ENCODE assay signal across 8 cellular contexts in genomic region chr1:45304311-45305081, GRCh38. TPM values are rescaled to one million over a fixed set of nuclear protein-coding genes. Genes with fewer than 3 reads are reported as not detected.
DNase-seq lines count a peak whose midpoint lies in the region; ATAC-seq and TF ChIP-seq lines count a peak whose summit lies in the region.

No MANE protein-coding gene starts in this region.

- CTCF ChIA-PET in BJ (lab: Yijun Ruan, JAX) (interaction anchor here (1.0 to 13.5 kb wide), 8 partner anchors 13 to 397 kb away, joined by 3 to 181 read pairs (median 5); no protein-coding TSS in a partner anchor), HEK293T (lab: Yijun Ruan, JAX) (interaction anchor here (1.2 to 7.9 kb wide), 2 partner anchors 35 to 289 kb away, joined by 3 to 139 read pairs; partner anchors contain the start of genes HECTD3 and UROD)

- DNase-seq in BJ (ENCODE audit: low read depth) (no peak), HEK293T (ENCODE audit: extremely low spot score) (no peak), NCI-H524 treated with DMSO at 0.1 percent for 48 hours (lab: John Stamatoyannopoulos, UW) (no peak)

- POLR2A ChIA-PET in BJ (lab: Charles Lee) = no interaction called here
- POLR2A ChIA-PET in HEK293T (lab: Yijun Ruan, JAX) = interaction anchor here (0.8 to 6.9 kb wide), 15 partner anchors 14 to 583 kb away, joined by 3 to 154 read pairs (median 4); partner anchors contain the start of genes HECTD3, MUTYH, NASP and PRDX1

- H3K4me1 ChIP-seq in OCI-LY1 (ENCODE audit: insufficient read depth, low read length, severe bottlenecking) (peaks cover 40% of the 10 kb centered on the region), duodenal mucosa (ENCODE audit: control insufficient read depth in 1 of 2, insufficient read depth in 2 of 2, low read length in 2 of 2) (peaks cover 8 to 11% of the 10 kb centered on the region in 2 donors), mucosa of stomach (ENCODE audit: control insufficient read depth, insufficient read depth, low read length) (peaks cover 10% of the 10 kb centered on the region)

- H3K4me3 ChIP-seq in BJ (ENCODE audit: low read depth, low read length) (peak overlapping the region; percentile 70), OCI-LY1 (ENCODE audit: low read depth, low read length, poor library complexity, severe bottlenecking) (peak overlapping the region; percentile 71), duodenal mucosa (ENCODE audit: low read depth in 1 of 2, low read length in 2 of 2) (peak overlapping the region; percentile 86 to 94), mucosa of stomach (ENCODE audit: low read length) (peak overlapping the region; percentile 37)

- TF ChIP-seq CTCF in BJ (IDR thresholded peaks at IDR 0.05; ENCODE audit: insufficient read depth, low read depth, low read length) (no peak), OCI-LY1 (IDR thresholded peaks at IDR 0.05; ENCODE audit: low read length) (no peak)

- ATAC-seq in GM21447 (IDR thresholded peaks at IDR 0.05; ENCODE audit: unreplicated experiment) (peak; percentile 2), HG02885 (IDR thresholded peaks at IDR 0.05; ENCODE audit: poor library complexity, unreplicated experiment) (no peak)

- H3K9me3 ChIP-seq in OCI-LY1 (ENCODE audit: low read length) = no peaks in the 10 kb centered on the region
- H3K9me3 ChIP-seq in duodenal mucosa (ENCODE audit: control insufficient read depth in 1 of 2, low read length in 2 of 2) = no peaks in the 10 kb centered on the region
- H3K9me3 ChIP-seq in mucosa of stomach (ENCODE audit: control insufficient read depth, low read length) = no peaks in the 10 kb centered on the region

- H3K4me2 ChIP-seq in OCI-LY1 (ENCODE audit: low read length) = peak overlapping the region; percentile 76

- no peaks in the 10 kb centered on the region for H4K20me1 ChIP-seq in OCI-LY1 (ENCODE audit: insufficient read depth, low read length)

- no peaks in the 10 kb centered on the region for H3K36me3 ChIP-seq in BJ (ENCODE audit: control insufficient read depth, insufficient read depth, low read length)
- H3K36me3 ChIP-seq in OCI-LY1 (ENCODE audit: insufficient read depth, low read length) = no peaks in the 10 kb centered on the region
- H3K36me3 ChIP-seq in duodenal mucosa (ENCODE audit: control insufficient read depth in 1 of 2, insufficient read depth in 2 of 2, low read length in 2 of 2) = no peaks in the 10 kb centered on the region
- H3K36me3 ChIP-seq in mucosa of stomach (ENCODE audit: control insufficient read depth, insufficient read depth, low read length) = no peaks in the 10 kb centered on the region

- peak overlapping the region; percentile 69 for H3K27ac ChIP-seq in OCI-LY1 (ENCODE audit: low read depth, low read length, poor library complexity, severe bottlenecking)
- H3K27ac ChIP-seq in duodenal mucosa (ENCODE audit: low read depth, low read length) = peak overlapping the region; percentile 89

- H3K27me3 ChIP-seq in BJ (ENCODE audit: control insufficient read depth, insufficient read depth, low read length) (no peaks in the 10 kb centered on the region), OCI-LY1 (ENCODE audit: insufficient read depth, low read length) (no peaks in the 10 kb centered on the region), duodenal mucosa (ENCODE audit: control insufficient read depth in 1 of 2, insufficient read depth in 2 of 2, low read length in 2 of 2) (no peaks in the 10 kb centered on the region), mucosa of stomach (ENCODE audit: control insufficient read depth, insufficient read depth, low read length) (no peaks in the 10 kb centered on the region)

- H3K9ac ChIP-seq in OCI-LY1 (ENCODE audit: low read length) (peak overlapping the region; percentile 76), duodenal mucosa (ENCODE audit: low read depth in 1 of 2, low read length in 2 of 2) (peak overlapping the region; percentile 84 to 95), mucosa of stomach (ENCODE audit: low read length) (peak overlapping the region; percentile 79)

- H3F3A ChIP-seq in OCI-LY1 (ENCODE audit: insufficient read depth, low read length) = no peaks in the 10 kb centered on the region

- H3K9me2 ChIP-seq in OCI-LY1 (ENCODE audit: low read depth, low read length) = no peaks in the 10 kb centered on the region

- H2AFZ ChIP-seq in OCI-LY1 (ENCODE audit: low read length) = no peak overlapping the region

- no peaks in the 10 kb centered on the region for H3K79me2 ChIP-seq in OCI-LY1 (ENCODE audit: insufficient read depth, low read length)

TF ChIP-seq in HEK293T, 16 proteins besides CTCF, POLR2A, EP300 and RAD21:
- TF ChIP-seq SUZ12 (IDR thresholded peaks at IDR 0.05) (no peak), ZNF384 (IDR thresholded peaks at IDR 0.05) (no peak), FOXA1 (IDR thresholded peaks at IDR 0.05) (no peak), TARDBP (IDR thresholded peaks at IDR 0.05) (no peak), HDGF (IDR thresholded peaks at IDR 0.05; ENCODE audit: borderline replicate concordance) (no peak), L3MBTL2 (conservative IDR thresholded peaks at IDR 0.05) (no peak), LEF1 (IDR thresholded peaks at IDR 0.05; ENCODE audit: borderline replicate concordance) (no peak), CTBP1 (IDR thresholded peaks at IDR 0.05; ENCODE audit: borderline replicate concordance) (no peak), ELF4 (IDR thresholded peaks at IDR 0.05) (no peak), BHLHE40 (IDR thresholded peaks at IDR 0.05; ENCODE audit: borderline replicate concordance) (no peak)

RNA-seq across cellular contexts. Expression of gene HPDL, which starts 22.2 kb away (rescaled TPM):
- polyA plus RNA-seq in BJ (2011; rRNA removed) = 0.38 and 0.56 TPM in 2 replicates
- polyA minus RNA-seq in BJ (2011; rRNA and poly(A)+ RNA removed) = not detected in 2 replicates

RNA-seq across cellular contexts. Expression of gene TOE1, which starts 35.5 kb away (rescaled TPM):
- 12.8 and 19.4 TPM in 2 replicates for polyA plus RNA-seq in BJ (2011; rRNA removed)
- 10.5 and 11.0 TPM in 2 replicates for polyA minus RNA-seq in BJ (2011; rRNA and poly(A)+ RNA removed)

RNA-seq across cellular contexts. Expression of gene MUTYH, which starts 35.7 kb away (rescaled TPM):
- 7.4 and 11.7 TPM in 2 replicates for polyA plus RNA-seq in BJ (2011; rRNA removed)
- polyA minus RNA-seq in BJ (2011; rRNA and poly(A)+ RNA removed) = 6.7 and 8.5 TPM in 2 replicates

Comparison
In these comparisons a context has a peak if more than half of its experiments do, and no peak if none do; other contexts are left out.
1. H3K4me3 ChIP-seq: peak in every context shown above with its lines; median percentile 90 in duodenal mucosa; 71 in OCI-LY1; 70 in BJ; 37 in mucosa of stomach.